In the genomic region with DNA sequence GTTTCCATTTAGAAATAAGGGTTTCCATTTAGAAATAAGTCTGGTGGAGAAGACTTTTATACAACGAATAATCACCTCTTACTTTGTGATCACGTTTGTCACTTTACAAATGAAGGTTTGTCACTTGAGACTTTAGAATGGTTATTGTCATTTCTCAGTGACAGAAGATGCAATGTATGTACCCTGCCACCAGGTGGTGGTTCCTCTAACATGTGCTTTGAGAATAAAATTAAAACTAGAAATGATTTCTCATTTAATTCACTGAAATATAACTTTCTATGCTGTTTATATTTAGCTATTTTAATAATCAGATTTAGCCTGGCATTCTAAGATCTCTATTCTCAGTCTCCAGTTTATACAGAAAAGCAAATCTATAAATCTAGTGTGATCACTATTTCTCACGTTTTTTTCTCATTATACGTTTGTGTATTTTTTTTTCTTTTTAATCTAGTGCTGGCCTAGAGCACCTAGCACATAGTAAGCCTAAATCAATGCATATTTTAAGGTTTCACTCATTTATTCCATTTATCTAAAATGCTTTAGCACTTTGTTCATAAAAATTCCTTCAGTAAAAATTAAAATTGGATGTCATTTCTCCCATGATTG, we compare ENCODE assay signal across 8 cellular contexts.
DNase-seq lines count a peak whose midpoint lies in the region; ATAC-seq, FAIRE-seq and TF ChIP-seq lines count a peak whose summit lies in the region.

No MANE protein-coding gene starts in this region.

- peak; percentile 74 for ATAC-seq in GM21447 (IDR thresholded peaks at IDR 0.05; ENCODE audit: unreplicated experiment)
- ATAC-seq in HG03045 (IDR thresholded peaks at IDR 0.05; ENCODE audit: unreplicated experiment): no peak

- DNase-seq in DMS53 treated with DMSO at 0.1 percent for 48 hours (lab: John Stamatoyannopoulos, UW; ENCODE audit: unreplicated experiment) (peak; percentile 46), NCI-H345 treated with DMSO at 0.1 percent for 48 hours (lab: John Stamatoyannopoulos, UW; ENCODE audit: unreplicated experiment) (peak; percentile 18), fibroblast of mammary gland (ENCODE audit: low read depth) (peak; percentile 12), urothelium cell line (ENCODE audit: low spot score) (peak; percentile 13), 8988T (no peak), CD1c-positive myeloid dendritic cell (ENCODE audit: extremely low spot score) (no peak)

- H3K4me3 ChIP-seq in fibroblast of mammary gland (ENCODE audit: control insufficient read depth, low read depth, low read length): no peak overlapping the region

- TF ChIP-seq CTCF in fibroblast of mammary gland (conservative IDR thresholded peaks at IDR 0.05; ENCODE audit: control insufficient read depth, insufficient read depth, low read depth, low read length): peak; percentile 46

- FAIRE-seq in urothelium cell line (lab: Jason Lieb, UNC): no peak

Comparison
In these comparisons a context has a peak if more than half of its experiments do, and no peak if none do; other contexts are left out.
1. DNase-seq: peak in DMS53 treated with DMSO at 0.1 percent for 48 hours (single experiment), NCI-H345 treated with DMSO at 0.1 percent for 48 hours (single experiment), fibroblast of mammary gland (single experiment) and urothelium cell line (single experiment); none in 8988T (single experiment) and CD1c-positive myeloid dendritic cell (single experiment).